24 cellular contexts compared by ENCODE assay signal in genomic region chr6:41453232-41453631, GRCh38.
"Had no signal": no experiment of that assay in that cellular context is flagged by ENCODE, and none has a peak within 500 bp of the region (broad histone marks: within the 10 kb centered on the region; RNA-seq: fewer than 3 reads in every experiment).

No MANE protein-coding gene starts in this region.

- H3K36me3 ChIP-seq: gastroesophageal sphincter, heart right ventricle, left ventricle myocardium inferior, lower lobe of right lung, prostate gland, right atrium auricular region, thoracic aorta, tibial nerve, upper lobe of left lung had no signal

- H3K27me3 ChIP-seq: gastroesophageal sphincter, right atrium auricular region, tibial nerve, upper lobe of left lung had no signal

- H3K4me3 ChIP-seq: dorsolateral prefrontal cortex, gastroesophageal sphincter, heart right ventricle, left ventricle myocardium inferior, lower lobe of right lung, prostate gland, right atrium auricular region, smooth muscle cell, thoracic aorta, tibial nerve, upper lobe of left lung had no signal

- DNase-seq: dorsolateral prefrontal cortex; effector CD4-positive, alpha-beta T cell; foreskin fibroblast; heart right ventricle; hippocampal formation; kidney glomerular epithelial cell; left colon; left ventricle myocardium inferior; lower lobe of right lung; naive thymus-derived CD8-positive, alpha-beta T cell; stimulated activated CD4-positive, alpha-beta T cell treated with anti-CD3 and anti-CD28 coated beads, Interleukin-2, amount 100 ng/mL, for 24 hours; stimulated activated CD4-positive, alpha-beta T cell treated with anti-CD3 and anti-CD28 coated beads, Interleukin-4, amount 100 ng/mL, for 24 hours; stimulated activated naive CD4-positive, alpha-beta T cell treated with Interleukin-2 at 50 U/mL for 16 hours; upper lobe of left lung had no signal

- H3K9me3 ChIP-seq: gastroesophageal sphincter, heart right ventricle, left ventricle myocardium inferior, lower lobe of right lung, prostate gland, right atrium auricular region, thoracic aorta, tibial nerve, upper lobe of left lung had no signal

- ATAC-seq: esophagus mucosa; gastroesophageal sphincter; heart right ventricle; left colon; lower lobe of right lung; naive thymus-derived CD8-positive, alpha-beta T cell; sciatic nerve; stimulated activated effector memory CD8-positive, alpha-beta T cell treated with anti-CD3 and anti-CD28 coated beads, Interleukin-12 subunit alpha, Interleukin-12 subunit beta, amount 100 ng/mL, for 72 hours had no signal

- H3K4me2 ChIP-seq: smooth muscle cell had no signal

- H3K27ac ChIP-seq: epithelial cell of prostate, left ventricle myocardium inferior, lower lobe of right lung, prostate gland, right atrium auricular region, thoracic aorta, tibial nerve, upper lobe of left lung had no signal
